8 cellular contexts compared by ENCODE assay signal in the genomic region with DNA sequence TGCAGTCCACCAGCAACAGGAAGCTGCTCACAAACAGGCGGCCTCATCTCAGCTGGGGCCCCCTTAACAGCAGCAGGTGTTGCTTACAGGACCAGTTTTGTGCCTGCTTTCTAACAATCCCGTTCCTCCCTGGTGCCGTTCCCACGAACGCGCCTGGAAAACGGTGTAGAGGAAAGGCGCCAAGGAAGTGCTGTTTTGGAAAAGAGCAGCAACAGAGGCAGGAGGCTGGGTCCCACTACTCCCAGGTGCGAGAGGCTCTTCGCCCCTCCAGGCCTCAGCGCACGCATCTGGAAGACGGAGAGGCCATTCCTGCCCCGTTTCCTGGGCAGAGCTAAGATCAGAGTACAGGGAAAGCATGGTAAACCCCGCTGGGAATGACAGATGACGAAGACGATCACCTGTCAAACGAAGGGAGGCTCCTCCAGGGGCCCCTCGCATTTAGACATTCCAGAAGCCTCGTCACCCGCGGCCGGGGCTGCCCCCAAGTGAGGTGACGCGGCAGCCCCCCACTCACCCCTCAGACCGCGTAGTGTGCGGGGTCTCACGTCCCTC. TPM values are rescaled to one million over a fixed set of nuclear protein-coding genes. Genes with fewer than 3 reads are reported as not detected.
DNase-seq lines count a peak whose midpoint lies in the region; ATAC-seq, FAIRE-seq and TF ChIP-seq lines count a peak whose summit lies in the region.

No MANE protein-coding gene starts in this region.

- no TSS peak for BruUV-seq in endothelial cell of umbilical vein (replicated peaks; lab: Mats Ljungman, UMichigan)

- H3K79me2 ChIP-seq in endothelial cell of umbilical vein (ENCODE audit: control insufficient read depth, insufficient read depth, low read length), result peaks cover 1% of the 10 kb centered on the region

- 1% methylated on average over 29 of the region's 29 CpGs for WGBS in thymus

- FAIRE-seq in endothelial cell of umbilical vein (lab: Jason Lieb, UNC), result no peak

- no peaks in the 10 kb centered on the region for H3K9me1 ChIP-seq in endothelial cell of umbilical vein (replicated peaks; ENCODE audit: control insufficient read depth, extremely low read depth, insufficient read depth, low read length)

- dilution Hi-C loops in endothelial cell of umbilical vein (cut with MboI; ENCODE audit: extremely low pct_ligation_motif_present, low sequenced_read_pairs), result no loop called here

- H3K4me3 ChIP-seq in BE2C (ENCODE audit: low read depth, low read length) (peak overlapping the region; percentile 85), endothelial cell of umbilical vein (replicated peaks in 1 of 3; ENCODE audit: insufficient read depth in 1 of 3, low read depth in 1 of 3, low read length in 3 of 3) (peak overlapping the region; percentile 29 to 98 (median 59)), mononuclear cell (ENCODE audit: low read length) (peak overlapping the region; percentile 79), thymus (ENCODE audit: low read length) (peak overlapping the region; percentile 95)

- H3K27ac Mint-ChIP-seq in IgD-negative memory B cell, result peak overlapping the region; percentile 83 to 98 (median 91)
- H3K27ac Mint-ChIP-seq in activated CD4-positive, alpha-beta T cell treated with anti-CD3 and anti-CD28 coated beads, Interleukin-2, amount 10 ng/mL, durations not matched to agents 24 days and 14 days, result peak overlapping the region; percentile 91

- peak overlapping the region; percentile 37 for H3K27ac ChIP-seq in endothelial cell of umbilical vein (ENCODE audit: insufficient read depth, low read depth, low read length)
- peak overlapping the region; percentile 91 for H3K27ac ChIP-seq in thymus (ENCODE audit: low read depth)

- ATAC-seq in GM19395 (IDR thresholded peaks at IDR 0.05; ENCODE audit: unreplicated experiment), result peak; percentile 33

- CTCF ChIA-PET in endothelial cell of umbilical vein (lab: Charles Lee), result interaction anchor here (1.0 kb wide), 1 partner anchor 203 kb away, joined by 4 read pairs; no protein-coding TSS in a partner anchor

- POLR2A ChIA-PET in endothelial cell of umbilical vein (lab: Charles Lee), result interaction anchor here (1.4 kb wide), 1 partner anchor 27 kb away, joined by 3 read pairs; a partner anchor contains a TSS

- H3K4me1 ChIP-seq in BE2C (peaks cover 2% of the 10 kb centered on the region), endothelial cell of umbilical vein (ENCODE audit: control insufficient read depth, extremely low read depth, insufficient read depth, low read length) (peaks cover 12% of the 10 kb centered on the region), mononuclear cell (ENCODE audit: insufficient read depth, low read length) (peaks cover 27% of the 10 kb centered on the region), thymus (ENCODE audit: control insufficient read depth, insufficient read depth, low read length) (peaks cover 14% of the 10 kb centered on the region)

- intact Hi-C loops in activated CD4-positive, alpha-beta T cell treated with anti-CD3 and anti-CD28 coated beads, Interleukin-2, amount 10 ng/mL, durations not matched to agents 24 days and 14 days (cut with micrococcal nuclease), result loop anchor here (1.0 to 10.0 kb wide), 3 partner anchors 27 to 110 kb away; a partner anchor contains a TSS
- intact Hi-C loops in endothelial cell of umbilical vein (cut with micrococcal nuclease), result loop anchor here (1.0 kb wide), 1 partner anchor 27 kb away; a partner anchor contains a TSS

- no peak for TF ChIP-seq POLR2A in endothelial cell of umbilical vein (IDR thresholded peaks at IDR 0.05; ENCODE audit: low read depth, low read length)

- peak overlapping the region; percentile 99 for H2AFZ ChIP-seq in endothelial cell of umbilical vein (ENCODE audit: low read depth, low read length)

- no peaks in the 10 kb centered on the region for H3K27me3 ChIP-seq in BE2C
- no peaks in the 10 kb centered on the region for H3K27me3 ChIP-seq in endothelial cell of umbilical vein (ENCODE audit: control insufficient read depth in 2 of 2, insufficient read depth in 2 of 2, low read length in 2 of 2)
- no peaks in the 10 kb centered on the region for H3K27me3 ChIP-seq in mononuclear cell (ENCODE audit: insufficient read depth, low read length)
- no peaks in the 10 kb centered on the region for H3K27me3 ChIP-seq in thymus (ENCODE audit: control insufficient read depth, insufficient read depth)

- H4K20me1 ChIP-seq in endothelial cell of umbilical vein (replicated peaks; ENCODE audit: control insufficient read depth, extremely low read depth, insufficient read depth, low read length), result no peaks in the 10 kb centered on the region

- H3K27me3 Mint-ChIP-seq in IgD-negative memory B cell, result no peaks in the 10 kb centered on the region
- peaks cover 4% of the 10 kb centered on the region for H3K27me3 Mint-ChIP-seq in activated CD4-positive, alpha-beta T cell treated with anti-CD3 and anti-CD28 coated beads, Interleukin-2, amount 10 ng/mL, durations not matched to agents 24 days and 14 days

- TF ChIP-seq CTCF in BE2C (IDR thresholded peaks at IDR 0.05; ENCODE audit: low read depth, low read length) (no peak), endothelial cell of umbilical vein (IDR thresholded peaks at IDR 0.05; ENCODE audit: extremely low read depth in 1 of 2, insufficient read depth in 1 of 2, low read depth in 1 of 2, low read length in 2 of 2) (no peak)

- H3K9me3 ChIP-seq in BE2C (no peaks in the 10 kb centered on the region), endothelial cell of umbilical vein (replicated peaks; ENCODE audit: control insufficient read depth, insufficient read depth, low read length) (no peaks in the 10 kb centered on the region), mononuclear cell (ENCODE audit: low read depth, low read length) (no peaks in the 10 kb centered on the region), thymus (ENCODE audit: control insufficient read depth) (no peaks in the 10 kb centered on the region)

- peak; percentile 32 for DNase-seq in BE2C
- peak; percentile 70 for DNase-seq in activated CD4-positive, alpha-beta T cell treated with anti-CD3 and anti-CD28 coated beads, Interleukin-2, amount 10 ng/mL, durations not matched to agents 24 days and 14 days
- DNase-seq in endothelial cell of umbilical vein (ENCODE audit: low read depth, low spot score), result peak; percentile 42
- DNase-seq in kidney glomerular epithelial cell (lab: John Stamatoyannopoulos, UW), result no peak

- peak overlapping the region; percentile 60 for H3K4me2 ChIP-seq in endothelial cell of umbilical vein (ENCODE audit: insufficient read depth, low read length)

- peak overlapping the region; percentile 64 for H3K9ac ChIP-seq in endothelial cell of umbilical vein (replicated peaks; ENCODE audit: extremely low read depth, insufficient read depth, low read length)

- H3K36me3 ChIP-seq in BE2C, result no peaks in the 10 kb centered on the region
- no peaks in the 10 kb centered on the region for H3K36me3 ChIP-seq in endothelial cell of umbilical vein (ENCODE audit: control insufficient read depth in 2 of 2, extremely low read depth in 1 of 2, insufficient read depth in 2 of 2, low read length in 2 of 2)
- H3K36me3 ChIP-seq in thymus (ENCODE audit: control insufficient read depth, insufficient read depth), result no peaks in the 10 kb centered on the region

- peak overlapping the region; percentile 90 to 96 (median 94) for H3K4me3 Mint-ChIP-seq in IgD-negative memory B cell
- peak overlapping the region; percentile 92 for H3K4me3 Mint-ChIP-seq in activated CD4-positive, alpha-beta T cell treated with anti-CD3 and anti-CD28 coated beads, Interleukin-2, amount 10 ng/mL, durations not matched to agents 24 days and 14 days

- no peaks in the 10 kb centered on the region for H3K9me3 Mint-ChIP-seq in IgD-negative memory B cell
- H3K9me3 Mint-ChIP-seq in activated CD4-positive, alpha-beta T cell treated with anti-CD3 and anti-CD28 coated beads, Interleukin-2, amount 10 ng/mL, durations not matched to agents 24 days and 14 days, result no peaks in the 10 kb centered on the region

- H3K4me1 Mint-ChIP-seq in IgD-negative memory B cell, result peaks cover 27 to 40% (median 29%) of the 10 kb centered on the region in 3 donors
- peaks cover 30% of the 10 kb centered on the region for H3K4me1 Mint-ChIP-seq in activated CD4-positive, alpha-beta T cell treated with anti-CD3 and anti-CD28 coated beads, Interleukin-2, amount 10 ng/mL, durations not matched to agents 24 days and 14 days

- H3K36me3 Mint-ChIP-seq in IgD-negative memory B cell, result no peaks in the 10 kb centered on the region
- H3K36me3 Mint-ChIP-seq in activated CD4-positive, alpha-beta T cell treated with anti-CD3 and anti-CD28 coated beads, Interleukin-2, amount 10 ng/mL, durations not matched to agents 24 days and 14 days (ENCODE audit: low read depth), result peaks cover 2% of the 10 kb centered on the region

RNA-seq across cellular contexts. Expression of a gene that starts 0.6 kb away (rescaled TPM):
- polyA plus RNA-seq in BE2C (2012; ENCODE audit: insufficient read depth, insufficient read length, low read depth), result 5.4 TPM
- polyA plus RNA-seq in IgD-negative memory B cell, result 25.6 TPM
- total RNA-seq in activated CD4-positive, alpha-beta T cell treated with anti-CD3 and anti-CD28 coated beads, Interleukin-2, amount 10 ng/mL, durations not matched to agents 24 days and 14 days, result 24.3 and 31.0 TPM in 2 replicates
- 11.2 and 12.7 TPM in 2 replicates for total RNA-seq in endothelial cell of umbilical vein
- polyA plus RNA-seq in endothelial cell of umbilical vein, result 1.5 and 2.7 TPM in 2 replicates
- polyA plus RNA-seq in endothelial cell of umbilical vein (2011; cell fraction: cytosol; rRNA removed), result 2.6 and 3.2 TPM in 2 replicates
- polyA plus RNA-seq in endothelial cell of umbilical vein (2011; cell fraction: nucleus; rRNA removed), result 10.7 and 10.9 TPM in 2 replicates
- 3.6 and 5.6 TPM in 2 replicates for polyA plus RNA-seq in endothelial cell of umbilical vein (2012)
- polyA minus RNA-seq in endothelial cell of umbilical vein, result 4.0 and 4.8 TPM in 2 replicates
- polyA minus RNA-seq in endothelial cell of umbilical vein (2011; cell fraction: cytosol; rRNA and poly(A)+ RNA removed), result 3.4 TPM
- 23.5 and 24.0 TPM in 2 replicates for polyA minus RNA-seq in endothelial cell of umbilical vein (2011; cell fraction: nucleus; rRNA and poly(A)+ RNA removed)
- total RNA-seq in mononuclear cell, result 30.5 TPM
- 15.9 TPM for polyA plus RNA-seq in thymus

RNA-seq across cellular contexts. Expression of a gene that starts 27.0 kb away (rescaled TPM):
- 47.3 TPM for polyA plus RNA-seq in BE2C (2012; ENCODE audit: insufficient read depth, insufficient read length, low read depth)
- polyA plus RNA-seq in IgD-negative memory B cell (46.6 TPM), endothelial cell of umbilical vein (30.2 and 45.2 TPM in 2 replicates), thymus (51.7 TPM)
- 35.1 and 40.5 TPM in 2 replicates for total RNA-seq in activated CD4-positive, alpha-beta T cell treated with anti-CD3 and anti-CD28 coated beads, Interleukin-2, amount 10 ng/mL, durations not matched to agents 24 days and 14 days
- total RNA-seq in endothelial cell of umbilical vein (69.8 and 71.9 TPM in 2 replicates), mononuclear cell (32.0 TPM)
- polyA plus RNA-seq in endothelial cell of umbilical vein (2011; cell fraction: cytosol; rRNA removed), result 63.9 and 65.6 TPM in 2 replicates
- 26.9 and 45.4 TPM in 2 replicates for polyA plus RNA-seq in endothelial cell of umbilical vein (2011; cell fraction: nucleus; rRNA removed)
- polyA plus RNA-seq in endothelial cell of umbilical vein (2012), result 65.8 and 70.5 TPM in 2 replicates
- 11.7 and 16.8 TPM in 2 replicates for polyA minus RNA-seq in endothelial cell of umbilical vein
- polyA minus RNA-seq in endothelial cell of umbilical vein (2011; cell fraction: cytosol; rRNA and poly(A)+ RNA removed), result 20.1 TPM
- 9.9 and 13.4 TPM in 2 replicates for polyA minus RNA-seq in endothelial cell of umbilical vein (2011; cell fraction: nucleus; rRNA and poly(A)+ RNA removed)
